Comparison of ENCODE assay signal across 9 cellular contexts in genomic region chr12:120066341-120066740, GRCh38.
"Had no signal": no experiment of that assay in that cellular context is flagged by ENCODE, and none has a peak within 500 bp of the region (broad histone marks: within the 10 kb centered on the region; RNA-seq: fewer than 3 reads in every experiment).

No MANE protein-coding gene starts in this region.

- H3K36me3 ChIP-seq: cardiac muscle cell had no signal

- H3K9me3 ChIP-seq: psoas muscle, spleen had no signal

- H3K79me2 ChIP-seq: hepatocyte had no signal

- H3K4me2 ChIP-seq: hepatocyte had no signal

- H2AFZ ChIP-seq: hepatocyte had no signal

- H3K9me3 Mint-ChIP-seq: activated CD4-positive, alpha-beta memory T cell treated with anti-CD3 and anti-CD28 coated beads, Interleukin-2, amount 10 ng/mL, durations not matched to agents 7 days and 5 days; activated naive CD8-positive, alpha-beta T cell treated with anti-CD3 and anti-CD28 coated beads, Interleukin-2, amount 50 U/mL, for 24 hours had no signal

- DNase-seq: activated CD4-positive, alpha-beta memory T cell treated with anti-CD3 and anti-CD28 coated beads, Interleukin-2, amount 10 ng/mL, durations not matched to agents 7 days and 5 days; activated CD4-positive, alpha-beta T cell treated with anti-CD3 and anti-CD28 coated beads for 4 hours; activated naive CD4-positive, alpha-beta T cell treated with Interleukin-2 at 50 U/mL for 16 hours; activated naive CD8-positive, alpha-beta T cell treated with anti-CD3 and anti-CD28 coated beads, Interleukin-2, amount 50 U/mL, for 24 hours; psoas muscle; spleen had no signal

- H3K27me3 ChIP-seq: cardiac muscle cell, hepatocyte, spleen had no signal

- H3K4me1 Mint-ChIP-seq: activated CD4-positive, alpha-beta memory T cell treated with anti-CD3 and anti-CD28 coated beads, Interleukin-2, amount 10 ng/mL, durations not matched to agents 7 days and 5 days had no signal

- H3K27ac ChIP-seq: cardiac muscle cell, hepatocyte, psoas muscle, spleen had no signal

- ATAC-seq: activated naive CD8-positive, alpha-beta T cell treated with anti-CD3 and anti-CD28 coated beads, Interleukin-2, amount 50 U/mL, for 24 hours; psoas muscle; sciatic nerve had no signal

- H3K4me3 Mint-ChIP-seq: activated CD4-positive, alpha-beta memory T cell treated with anti-CD3 and anti-CD28 coated beads, Interleukin-2, amount 10 ng/mL, durations not matched to agents 7 days and 5 days; activated naive CD8-positive, alpha-beta T cell treated with anti-CD3 and anti-CD28 coated beads, Interleukin-2, amount 50 U/mL, for 24 hours had no signal

- H3K4me1 ChIP-seq: psoas muscle, spleen had no signal

- H3K4me3 ChIP-seq: cardiac muscle cell, hepatocyte, psoas muscle, spleen had no signal

- H3K27ac Mint-ChIP-seq: activated CD4-positive, alpha-beta memory T cell treated with anti-CD3 and anti-CD28 coated beads, Interleukin-2, amount 10 ng/mL, durations not matched to agents 7 days and 5 days; activated naive CD8-positive, alpha-beta T cell treated with anti-CD3 and anti-CD28 coated beads, Interleukin-2, amount 50 U/mL, for 24 hours had no signal

- H3K27me3 Mint-ChIP-seq: activated CD4-positive, alpha-beta memory T cell treated with anti-CD3 and anti-CD28 coated beads, Interleukin-2, amount 10 ng/mL, durations not matched to agents 7 days and 5 days; activated naive CD8-positive, alpha-beta T cell treated with anti-CD3 and anti-CD28 coated beads, Interleukin-2, amount 50 U/mL, for 24 hours had no signal
